ENCODE assay signal across 17 cellular contexts in genomic region chr9:68913054-68913453, GRCh38.
DNase-seq lines count a peak whose midpoint lies in the region; ATAC-seq and TF ChIP-seq lines count a peak whose summit lies in the region.
"Had no signal": no experiment of that assay in that cellular context is flagged by ENCODE, and none has a peak within 500 bp of the region (broad histone marks: within the 10 kb centered on the region; RNA-seq: fewer than 3 reads in every experiment).

No MANE protein-coding gene starts in this region.

- no TSS peak for BruUV-seq in mammary epithelial cell (replicated peaks; lab: Mats Ljungman, UMichigan)

- H3K9me3 ChIP-seq in breast epithelium (no peaks in the 10 kb centered on the region), mammary epithelial cell (replicated peaks; ENCODE audit: insufficient read depth, low read length) (no peaks in the 10 kb centered on the region), body of pancreas (no peaks in the 10 kb centered on the region), neural progenitor cell (ENCODE audit: low read depth) (no peaks in the 10 kb centered on the region)
- H3K9me3 ChIP-seq: Caco-2, HAP-1 had no signal

- no peaks in the 10 kb centered on the region for H3K79me2 ChIP-seq in mammary epithelial cell (ENCODE audit: insufficient read depth, low read length)
- H3K79me2 ChIP-seq in neural progenitor cell (ENCODE audit: low read depth) = no peaks in the 10 kb centered on the region

- peak overlapping the region; percentile 76 for H3K27ac Mint-ChIP-seq in stimulated activated naive B cell treated with anti-CD40 and anti-IgM and Interleukin-4, amounts not matched to agents 10 μg/mL and 1 μg/mL and 100 μg/mL, for 72 hours
- no peak overlapping the region for H3K27ac Mint-ChIP-seq in neural progenitor cell

- H3K4me3 Mint-ChIP-seq in stimulated activated naive B cell treated with anti-CD40 and anti-IgM and Interleukin-4, amounts not matched to agents 10 μg/mL and 1 μg/mL and 100 μg/mL, for 72 hours = no peak overlapping the region
- H3K4me3 Mint-ChIP-seq in neural progenitor cell = no peak overlapping the region

- ATAC-seq in body of pancreas = peak; percentile 52
- ATAC-seq in stimulated activated naive B cell treated with anti-CD40 and anti-IgM and Interleukin-4, amounts not matched to agents 10 μg/mL and 1 μg/mL and 100 μg/mL, for 72 hours (replicated peaks) = no peak

- H3K4me2 ChIP-seq in mammary epithelial cell (ENCODE audit: insufficient read depth, low read depth, low read length) = no peak overlapping the region
- no peak overlapping the region for H3K4me2 ChIP-seq in neural progenitor cell

- peaks cover 26 to 38% of the 10 kb centered on the region in 2 donors for H3K4me1 Mint-ChIP-seq in stimulated activated naive B cell treated with anti-CD40 and anti-IgM and Interleukin-4, amounts not matched to agents 10 μg/mL and 1 μg/mL and 100 μg/mL, for 72 hours
- no peaks in the 10 kb centered on the region for H3K4me1 Mint-ChIP-seq in neural progenitor cell

- H3K27me3 Mint-ChIP-seq in stimulated activated naive B cell treated with anti-CD40 and anti-IgM and Interleukin-4, amounts not matched to agents 10 μg/mL and 1 μg/mL and 100 μg/mL, for 72 hours = no peaks in the 10 kb centered on the region
- H3K27me3 Mint-ChIP-seq in neural progenitor cell (ENCODE audit: insufficient read depth, low read depth) = peaks cover 3% of the 10 kb centered on the region

- TF ChIP-seq POLR2A in breast epithelium (IDR thresholded peaks at IDR 0.05) (no peak), body of pancreas (IDR thresholded peaks at IDR 0.05) (no peak)

- H3K9me3 Mint-ChIP-seq in stimulated activated naive B cell treated with anti-CD40 and anti-IgM and Interleukin-4, amounts not matched to agents 10 μg/mL and 1 μg/mL and 100 μg/mL, for 72 hours = no peaks in the 10 kb centered on the region
- H3K9me3 Mint-ChIP-seq in neural progenitor cell = no peaks in the 10 kb centered on the region

- H3K27me3 ChIP-seq in breast epithelium = no peaks in the 10 kb centered on the region
- peaks cover 2% of the 10 kb centered on the region for H3K27me3 ChIP-seq in mammary epithelial cell (ENCODE audit: insufficient read depth, low read length)
- H3K27me3 ChIP-seq in body of pancreas = no peaks in the 10 kb centered on the region
- no peaks in the 10 kb centered on the region for H3K27me3 ChIP-seq in neural progenitor cell

- H3K36me3 ChIP-seq in breast epithelium (no peaks in the 10 kb centered on the region), mammary epithelial cell (ENCODE audit: insufficient read depth, low read length) (no peaks in the 10 kb centered on the region), body of pancreas (replicated peaks in 1 of 2; ENCODE audit: insufficient read depth in 1 of 2, low read depth in 2 of 2) (no peaks in the 10 kb centered on the region), neural progenitor cell (no peaks in the 10 kb centered on the region)
- H3K36me3 ChIP-seq: HAP-1 had no signal

- peaks cover 33 to 56% of the 10 kb centered on the region in 2 donors for H3K36me3 Mint-ChIP-seq in stimulated activated naive B cell treated with anti-CD40 and anti-IgM and Interleukin-4, amounts not matched to agents 10 μg/mL and 1 μg/mL and 100 μg/mL, for 72 hours
- H3K36me3 Mint-ChIP-seq in neural progenitor cell = peaks cover 6% of the 10 kb centered on the region

- H4K20me1 ChIP-seq in mammary epithelial cell (ENCODE audit: insufficient read depth, low read length) (no peaks in the 10 kb centered on the region), neural progenitor cell (ENCODE audit: low read depth) (no peaks in the 10 kb centered on the region)

- H3K4me3 ChIP-seq in breast epithelium (no peak overlapping the region), mammary epithelial cell (replicated peaks in 1 of 3; ENCODE audit: insufficient read depth in 1 of 3, low read depth in 2 of 3, low read length in 3 of 3) (no peak overlapping the region), body of pancreas (no peak overlapping the region), neural progenitor cell (no peak overlapping the region)
- H3K4me3 ChIP-seq: HAP-1 had no signal

- intact Hi-C loops in breast epithelium (cut with DNase I; ENCODE audit: low total_unique reads) = no loop called here
- intact Hi-C loops in mammary epithelial cell (cut with micrococcal nuclease) = no loop called here
- intact Hi-C loops in body of pancreas (cut with DNase I) = no loop called here

- no peak overlapping the region for H2AFZ ChIP-seq in mammary epithelial cell (ENCODE audit: low read depth, low read length)
- H2AFZ ChIP-seq in neural progenitor cell (replicated peaks) = no peak overlapping the region

- in situ Hi-C loops in mammary epithelial cell (cut with MboI; ENCODE audit: low sequenced_read_pairs in 2 of 2) = no loop called here

- H3K9ac ChIP-seq in mammary epithelial cell (ENCODE audit: insufficient read depth, low read length) (no peak overlapping the region), neural progenitor cell (no peak overlapping the region)

- H3K27ac ChIP-seq in breast epithelium (peak overlapping the region; percentile 10 to 39), mammary epithelial cell (ENCODE audit: insufficient read depth, low read depth, low read length) (no peak overlapping the region), body of pancreas (peak overlapping the region in 2 of 4 donors; percentile 9 to 55), neural progenitor cell (no peak overlapping the region)

- TF ChIP-seq CTCF in breast epithelium (IDR thresholded peaks at IDR 0.05) (no peak), mammary epithelial cell (conservative IDR thresholded peaks at IDR 0.05 in 1 of 2, IDR thresholded peaks at IDR 0.05 in 1 of 2; ENCODE audit: extremely low read depth in 1 of 2, insufficient read depth in 1 of 2, low read depth in 1 of 2, low read length in 2 of 2) (no peak), body of pancreas (IDR thresholded peaks at IDR 0.05) (no peak), neural progenitor cell (IDR thresholded peaks at IDR 0.05) (no peak)

- DNase-seq in breast epithelium (ENCODE audit: low spot score in 2 of 2) = no peak
- DNase-seq in mammary epithelial cell = no peak
- peak; percentile 19 for DNase-seq in NCI-H2029 (lab: John Stamatoyannopoulos, UW)
- DNase-seq in body of pancreas = no peak
- DNase-seq in stimulated activated naive B cell treated with anti-CD40 and anti-IgM and Interleukin-4, amounts not matched to agents 10 μg/mL and 1 μg/mL and 100 μg/mL, for 72 hours = no peak
- DNase-seq in stimulated activated CD4-positive, alpha-beta T cell treated with anti-CD3 and anti-CD28 coated beads, Interleukin-4, amount 100 ng/mL, for 4 hours = no peak
- no peak for DNase-seq in neural progenitor cell (ENCODE audit: low spot score)
- DNase-seq in stimulated activated CD4-positive, alpha-beta T cell treated with anti-CD3 and anti-CD28 coated beads, Interleukin-15, amount 100 ng/mL, for 24 hours = no peak
- DNase-seq: Caco-2; DMS79; MV-4-11; NCI-H1436; NCI-H2081; NCI-H446 treated with DMSO at 0.1 percent for 48 hours; NK-92 treated with Interleukin-12 subunit alpha and Interleukin-12 subunit beta, amount 100 ng/mL, for 24 hours; SIG-M5 had no signal

- 0% methylated on average over 1 of the region's 1 CpG for WGBS in mammary epithelial cell (ENCODE audit: low coverage, missing lambda C conversion rate)
- WGBS in body of pancreas, 2 donors = 0% methylated on average over 1 of the region's 1 CpG

- dilution Hi-C loops in mammary epithelial cell (cut with HindIII; ENCODE audit: low sequenced_read_pairs) = no loop called here

- CTCF ChIA-PET in mammary epithelial cell (lab: Charles Lee; ENCODE audit: low non-redundant PET) = no interaction called here

- no peaks in the 10 kb centered on the region for H3F3A ChIP-seq in neural progenitor cell (ENCODE audit: low read depth)

- no peaks in the 10 kb centered on the region for H3K4me1 ChIP-seq in breast epithelium
- H3K4me1 ChIP-seq in mammary epithelial cell (ENCODE audit: insufficient read depth, low read length) = no peaks in the 10 kb centered on the region
- H3K4me1 ChIP-seq in body of pancreas = peaks cover 22% of the 10 kb centered on the region
- no peaks in the 10 kb centered on the region for H3K4me1 ChIP-seq in neural progenitor cell
- H3K4me1 ChIP-seq: Caco-2, HAP-1 had no signal

Comparison
In these comparisons a context has a peak if more than half of its experiments do, and no peak if none do; other contexts are left out.
1. H3K27ac ChIP-seq: peak in breast epithelium (2 of 2); none in mammary epithelial cell (single experiment) and neural progenitor cell (single experiment).